Comparison of ENCODE assay signal across 8 cellular contexts in genomic region chr12:120496353-120497340, GRCh38. TPM values are rescaled to one million over a fixed set of nuclear protein-coding genes. Genes with fewer than 3 reads are reported as not detected.
DNase-seq lines count a peak whose midpoint lies in the region; ATAC-seq lines count a peak whose summit lies in the region.

No MANE protein-coding gene starts in this region.

- peak overlapping the region; percentile 96 for H3K9ac ChIP-seq in NT2/D1 (ENCODE audit: insufficient read length, low read depth)

- H3K27me3 ChIP-seq in NT2/D1 (ENCODE audit: insufficient read depth, insufficient read length) = no peaks in the 10 kb centered on the region

- POLR2A ChIA-PET in naive thymus-derived CD8-positive, alpha-beta T cell (lab: Charles Lee) = interaction anchor here (0.5 to 5.9 kb wide), 15 partner anchors 16 to 1988 kb away, joined by 3 to 52 read pairs (median 4); partner anchors contain the start of genes COQ5, POP5, RNF10 and RPLP0

- H3K4me1 ChIP-seq in NT2/D1 (ENCODE audit: insufficient read depth, insufficient read length) = no peaks in the 10 kb centered on the region

- intact Hi-C loops in activated T-helper 1 cell treated with anti-CD3 and anti-CD28 coated beads, Interleukin-12 subunit alpha, Interleukin-12 subunit beta, Interleukin-2, Interleukin-4 antibody, amounts not matched to agents 30 ng/mL and 10 ng/mL and 1 ng/mL, durations not matched to agents 14 hours and 24 hours and 36 hours (cut with micrococcal nuclease) = loop anchor here (1.0 to 5.0 kb wide), 9 partner anchors 33 to 856 kb away; partner anchors contain the start of genes ANAPC5, COQ5, GATC and RNF10

- H3K4me3 Mint-ChIP-seq in activated T-helper 1 cell treated with anti-CD3 and anti-CD28 coated beads, Interleukin-12 subunit alpha, Interleukin-12 subunit beta, Interleukin-2, Interleukin-4 antibody, amounts not matched to agents 30 ng/mL and 10 ng/mL and 1 ng/mL, durations not matched to agents 14 hours and 24 hours and 36 hours = peak overlapping the region; percentile 99
- H3K4me3 Mint-ChIP-seq in naive thymus-derived CD8-positive, alpha-beta T cell = peak overlapping the region; percentile 83 to 98 (median 94)

- H3K4me1 Mint-ChIP-seq in activated T-helper 1 cell treated with anti-CD3 and anti-CD28 coated beads, Interleukin-12 subunit alpha, Interleukin-12 subunit beta, Interleukin-2, Interleukin-4 antibody, amounts not matched to agents 30 ng/mL and 10 ng/mL and 1 ng/mL, durations not matched to agents 14 hours and 24 hours and 36 hours (ENCODE audit: low read depth) = peaks cover 37% of the 10 kb centered on the region
- H3K4me1 Mint-ChIP-seq in naive thymus-derived CD8-positive, alpha-beta T cell = peaks cover 13 to 37% (median 25%) of the 10 kb centered on the region in 4 donors

- no peaks in the 10 kb centered on the region for H3K9me3 ChIP-seq in NT2/D1 (ENCODE audit: insufficient read depth, low read length)

- H3K36me3 Mint-ChIP-seq in activated T-helper 1 cell treated with anti-CD3 and anti-CD28 coated beads, Interleukin-12 subunit alpha, Interleukin-12 subunit beta, Interleukin-2, Interleukin-4 antibody, amounts not matched to agents 30 ng/mL and 10 ng/mL and 1 ng/mL, durations not matched to agents 14 hours and 24 hours and 36 hours (ENCODE audit: low read depth) = peaks cover 29% of the 10 kb centered on the region
- H3K36me3 Mint-ChIP-seq in naive thymus-derived CD8-positive, alpha-beta T cell = peaks cover 0 to 34% (median 0%) of the 10 kb centered on the region in 3 donors

- H3K27ac Mint-ChIP-seq in activated T-helper 1 cell treated with anti-CD3 and anti-CD28 coated beads, Interleukin-12 subunit alpha, Interleukin-12 subunit beta, Interleukin-2, Interleukin-4 antibody, amounts not matched to agents 30 ng/mL and 10 ng/mL and 1 ng/mL, durations not matched to agents 14 hours and 24 hours and 36 hours = peak overlapping the region; percentile 89
- peak overlapping the region; percentile 58 to 96 (median 94) for H3K27ac Mint-ChIP-seq in naive thymus-derived CD8-positive, alpha-beta T cell

- peak overlapping the region; percentile 96 for H3K4me3 ChIP-seq in NT2/D1 (ENCODE audit: insufficient read length, low read depth)

- peaks cover 38% of the 10 kb centered on the region for H3K36me3 ChIP-seq in NT2/D1 (ENCODE audit: insufficient read depth, insufficient read length, low read length)

- no peaks in the 10 kb centered on the region for H3K27me3 Mint-ChIP-seq in activated T-helper 1 cell treated with anti-CD3 and anti-CD28 coated beads, Interleukin-12 subunit alpha, Interleukin-12 subunit beta, Interleukin-2, Interleukin-4 antibody, amounts not matched to agents 30 ng/mL and 10 ng/mL and 1 ng/mL, durations not matched to agents 14 hours and 24 hours and 36 hours (ENCODE audit: insufficient read depth)
- H3K27me3 Mint-ChIP-seq in naive thymus-derived CD8-positive, alpha-beta T cell = peaks cover 0 to 2% (median 0%) of the 10 kb centered on the region in 5 donors

- ATAC-seq in HG02885 (IDR thresholded peaks at IDR 0.05; ENCODE audit: poor library complexity, unreplicated experiment) = peak; percentile 15
- ATAC-seq in naive thymus-derived CD8-positive, alpha-beta T cell = peak; percentile 39 to 46

- H3K9me3 Mint-ChIP-seq in activated T-helper 1 cell treated with anti-CD3 and anti-CD28 coated beads, Interleukin-12 subunit alpha, Interleukin-12 subunit beta, Interleukin-2, Interleukin-4 antibody, amounts not matched to agents 30 ng/mL and 10 ng/mL and 1 ng/mL, durations not matched to agents 14 hours and 24 hours and 36 hours = no peaks in the 10 kb centered on the region
- H3K9me3 Mint-ChIP-seq in naive thymus-derived CD8-positive, alpha-beta T cell = no peaks in the 10 kb centered on the region

- DNase-seq in NCI-H1092 treated with DMSO at 0.1 percent for 48 hours (lab: John Stamatoyannopoulos, UW) (peak; percentile 51), NCI-H1092 (lab: John Stamatoyannopoulos, UW) (no peak), NT2/D1 (ENCODE audit: low read depth, low spot score) (no peak), fibroblast of gingiva (ENCODE audit: low read depth) (peak; percentile 34)
- peak; percentile 12 for DNase-seq in activated T-helper 1 cell treated with anti-CD3 and anti-CD28 coated beads, Interleukin-12 subunit alpha, Interleukin-12 subunit beta, Interleukin-2, Interleukin-4 antibody, amounts not matched to agents 30 ng/mL and 10 ng/mL and 1 ng/mL, durations not matched to agents 14 hours and 24 hours and 36 hours (ENCODE audit: low spot score)
- peak; percentile 41 to 82 (median 54) for DNase-seq in naive thymus-derived CD8-positive, alpha-beta T cell
- peak; percentile 57 for DNase-seq in stimulated activated naive CD4-positive, alpha-beta T cell treated with Interleukin-2 at 50 U/mL for 16 hours (lab: John Stamatoyannopoulos, UW)

RNA-seq across cellular contexts. Expression of gene DYNLL1, which starts 0.7 kb away (rescaled TPM):
- 341 and 356 TPM in 2 replicates for total RNA-seq in activated T-helper 1 cell treated with anti-CD3 and anti-CD28 coated beads, Interleukin-12 subunit alpha, Interleukin-12 subunit beta, Interleukin-2, Interleukin-4 antibody, amounts not matched to agents 30 ng/mL and 10 ng/mL and 1 ng/mL, durations not matched to agents 14 hours and 24 hours and 36 hours
- 10 to 100 TPM; 57.0 to 57.8 TPM for total RNA-seq in naive thymus-derived CD8-positive, alpha-beta T cell
- polyA plus RNA-seq in naive thymus-derived CD8-positive, alpha-beta T cell = 100 to 1,000 TPM; 156 to 192 (median 179) TPM

RNA-seq across cellular contexts. Expression of gene SRSF9, which starts 27.1 kb away (rescaled TPM):
- 233 and 239 TPM in 2 replicates for total RNA-seq in activated T-helper 1 cell treated with anti-CD3 and anti-CD28 coated beads, Interleukin-12 subunit alpha, Interleukin-12 subunit beta, Interleukin-2, Interleukin-4 antibody, amounts not matched to agents 30 ng/mL and 10 ng/mL and 1 ng/mL, durations not matched to agents 14 hours and 24 hours and 36 hours
- 100 to 1,000 TPM; 157 to 164 TPM for total RNA-seq in naive thymus-derived CD8-positive, alpha-beta T cell
- 100 to 1,000 TPM; 181 to 198 (median 191) TPM for polyA plus RNA-seq in naive thymus-derived CD8-positive, alpha-beta T cell

RNA-seq across cellular contexts. Expression of gene COQ5, which starts 32.3 kb away (rescaled TPM):
- total RNA-seq in activated T-helper 1 cell treated with anti-CD3 and anti-CD28 coated beads, Interleukin-12 subunit alpha, Interleukin-12 subunit beta, Interleukin-2, Interleukin-4 antibody, amounts not matched to agents 30 ng/mL and 10 ng/mL and 1 ng/mL, durations not matched to agents 14 hours and 24 hours and 36 hours = 27.8 and 29.8 TPM in 2 replicates
- 10 to 100 TPM; 24.5 to 25.2 TPM for total RNA-seq in naive thymus-derived CD8-positive, alpha-beta T cell
- polyA plus RNA-seq in naive thymus-derived CD8-positive, alpha-beta T cell = 10 to 100 TPM; 32.8 to 49.1 (median 39.1) TPM

RNA-seq across cellular contexts. Expression of gene RNF10, which starts 37.5 kb away (rescaled TPM):
- 170 and 181 TPM in 2 replicates for total RNA-seq in activated T-helper 1 cell treated with anti-CD3 and anti-CD28 coated beads, Interleukin-12 subunit alpha, Interleukin-12 subunit beta, Interleukin-2, Interleukin-4 antibody, amounts not matched to agents 30 ng/mL and 10 ng/mL and 1 ng/mL, durations not matched to agents 14 hours and 24 hours and 36 hours
- 100 to 1,000 TPM; 246 to 247 TPM for total RNA-seq in naive thymus-derived CD8-positive, alpha-beta T cell
- 100 to 1,000 TPM in 1 of 3 donors, 10 to 100 TPM in 2; 84.3 to 119 (median 86.1) TPM for polyA plus RNA-seq in naive thymus-derived CD8-positive, alpha-beta T cell

RNA-seq across cellular contexts. Expression of gene GATC, which starts 50.4 kb away (rescaled TPM):
- total RNA-seq in activated T-helper 1 cell treated with anti-CD3 and anti-CD28 coated beads, Interleukin-12 subunit alpha, Interleukin-12 subunit beta, Interleukin-2, Interleukin-4 antibody, amounts not matched to agents 30 ng/mL and 10 ng/mL and 1 ng/mL, durations not matched to agents 14 hours and 24 hours and 36 hours = 34.0 and 38.8 TPM in 2 replicates
- total RNA-seq in naive thymus-derived CD8-positive, alpha-beta T cell = 10 to 100 TPM; 24.1 to 28.0 TPM
- 10 to 100 TPM; 14.6 to 19.2 (median 17.5) TPM for polyA plus RNA-seq in naive thymus-derived CD8-positive, alpha-beta T cell

Comparison
In these comparisons a context has a peak if more than half of its experiments do, and no peak if none do; other contexts are left out.
1. DNase-seq: peak in NCI-H1092 treated with DMSO at 0.1 percent for 48 hours (single experiment), activated T-helper 1 cell treated with anti-CD3 and anti-CD28 coated beads, Interleukin-12 subunit alpha, Interleukin-12 subunit beta, Interleukin-2, Interleukin-4 antibody, amounts not matched to agents 30 ng/mL and 10 ng/mL and 1 ng/mL, durations not matched to agents 14 hours and 24 hours and 36 hours (single experiment), fibroblast of gingiva (single experiment), naive thymus-derived CD8-positive, alpha-beta T cell (10 of 10) and stimulated activated naive CD4-positive, alpha-beta T cell treated with Interleukin-2 at 50 U/mL for 16 hours (single experiment); none in NCI-H1092 (single experiment) and NT2/D1 (single experiment).